ENCODE assay signal across 8 cellular contexts in genomic region chr4:114694770-114695169, GRCh38.
DNase-seq lines count a peak whose midpoint lies in the region; ATAC-seq and TF ChIP-seq lines count a peak whose summit lies in the region.

No MANE protein-coding gene starts in this region.

- no peak overlapping the region for H3K27ac Mint-ChIP-seq in activated CD4-positive, alpha-beta memory T cell treated with anti-CD3 and anti-CD28 coated beads, Interleukin-2, amount 10 ng/mL, durations not matched to agents 7 days and 5 days

- TF ChIP-seq CTCF in ascending aorta (IDR thresholded peaks at IDR 0.05): peak; percentile 17 to 52 (median 51)

- no peaks in the 10 kb centered on the region for H3K4me1 Mint-ChIP-seq in activated CD4-positive, alpha-beta memory T cell treated with anti-CD3 and anti-CD28 coated beads, Interleukin-2, amount 10 ng/mL, durations not matched to agents 7 days and 5 days

- peak; percentile 58 for DNase-seq in Ammon's horn (ENCODE audit: low spot score)
- peak; percentile 6 for DNase-seq in NCI-H1092 (lab: John Stamatoyannopoulos, UW)
- DNase-seq in ascending aorta (ENCODE audit: low spot score in 2 of 2): no peak
- DNase-seq in kidney glomerular epithelial cell (lab: John Stamatoyannopoulos, UW): peak; percentile 32
- no peak for DNase-seq in activated gamma-delta T cell (lab: John Stamatoyannopoulos, UW)
- DNase-seq in activated CD4-positive, alpha-beta memory T cell treated with anti-CD3 and anti-CD28 coated beads, Interleukin-2, amount 10 ng/mL, durations not matched to agents 7 days and 5 days: no peak

- no peaks in the 10 kb centered on the region for H3K36me3 ChIP-seq in ascending aorta

- no peak overlapping the region for H3K4me3 Mint-ChIP-seq in activated CD4-positive, alpha-beta memory T cell treated with anti-CD3 and anti-CD28 coated beads, Interleukin-2, amount 10 ng/mL, durations not matched to agents 7 days and 5 days

- CTCF ChIA-PET in activated CD4-positive, alpha-beta memory T cell treated with anti-CD3 and anti-CD28 coated beads, Interleukin-2, amount 10 ng/mL, durations not matched to agents 7 days and 5 days (lab: Charles Lee): interaction anchor here (1.8 kb wide), 1 partner anchor 306 kb away, joined by 5 read pairs; no protein-coding TSS in a partner anchor

- no peaks in the 10 kb centered on the region for H3K9me3 ChIP-seq in ascending aorta

- H3K4me3 ChIP-seq in ascending aorta: no peak overlapping the region

- no peaks in the 10 kb centered on the region for H3K9me3 Mint-ChIP-seq in activated CD4-positive, alpha-beta memory T cell treated with anti-CD3 and anti-CD28 coated beads, Interleukin-2, amount 10 ng/mL, durations not matched to agents 7 days and 5 days

- no peaks in the 10 kb centered on the region for H3K27me3 ChIP-seq in ascending aorta

- peaks cover 1% of the 10 kb centered on the region for H3K27me3 Mint-ChIP-seq in activated CD4-positive, alpha-beta memory T cell treated with anti-CD3 and anti-CD28 coated beads, Interleukin-2, amount 10 ng/mL, durations not matched to agents 7 days and 5 days

- H3K4me1 ChIP-seq in ascending aorta: no peaks in the 10 kb centered on the region

- POLR2A ChIA-PET in activated CD4-positive, alpha-beta memory T cell treated with anti-CD3 and anti-CD28 coated beads, Interleukin-2, amount 10 ng/mL, durations not matched to agents 7 days and 5 days (lab: Charles Lee): no interaction called here

- H3K27ac ChIP-seq in ascending aorta: no peak overlapping the region

- peak; percentile 54 for ATAC-seq in GM18511 (IDR thresholded peaks at IDR 0.05; ENCODE audit: unreplicated experiment)
- ATAC-seq in HG03565 (IDR thresholded peaks at IDR 0.05; ENCODE audit: unreplicated experiment): no peak

- no peaks in the 10 kb centered on the region for H3K36me3 Mint-ChIP-seq in activated CD4-positive, alpha-beta memory T cell treated with anti-CD3 and anti-CD28 coated beads, Interleukin-2, amount 10 ng/mL, durations not matched to agents 7 days and 5 days (ENCODE audit: low read depth)

- intact Hi-C loops in ascending aorta (cut with DNase I): loop anchor here (2.0 kb wide), 1 partner anchor 308 kb away; no protein-coding TSS in a partner anchor

Comparison
In these comparisons a context has a peak if more than half of its experiments do, and no peak if none do; other contexts are left out.
1. DNase-seq: peak in Ammon's horn (single experiment), NCI-H1092 (single experiment) and kidney glomerular epithelial cell (single experiment); none in ascending aorta (0 of 2), activated gamma-delta T cell (single experiment) and activated CD4-positive, alpha-beta memory T cell treated with anti-CD3 and anti-CD28 coated beads, Interleukin-2, amount 10 ng/mL, durations not matched to agents 7 days and 5 days (single experiment).